In genomic region chrX:106680716-106681115, GRCh38 we compare ENCODE assay signal across 12 cellular contexts. TPM values are rescaled to one million over a fixed set of nuclear protein-coding genes. Genes with fewer than 3 reads are reported as not detected.
"Had no signal": no experiment of that assay in that cellular context is flagged by ENCODE, and none has a peak within 500 bp of the region (broad histone marks: within the 10 kb centered on the region; RNA-seq: fewer than 3 reads in every experiment).

No MANE protein-coding gene starts in this region.

- H3K4me1 Mint-ChIP-seq: H9 had no signal

- H3K4me3 Mint-ChIP-seq: GM23338, H9, HFFc6 had no signal

- H3K9me3 Mint-ChIP-seq: GM23338, HFFc6 had no signal

- ATAC-seq: GM23338, HCT116 had no signal

- H3K4me3 ChIP-seq: GM23248, GM23338, HAP-1 had no signal

- H3K9me3 ChIP-seq: HAP-1 had no signal

- H3K27ac ChIP-seq: GM23248 had no signal

- H3K27ac Mint-ChIP-seq: GM23338, H9, HFFc6 had no signal

- H3K4me2 ChIP-seq: GM23338 had no signal

- H3K9ac ChIP-seq: GM23248 had no signal

- FAIRE-seq: H1, H54 had no signal

- H3K36me3 ChIP-seq: HAP-1 had no signal

- H2AFZ ChIP-seq: GM23248, GM23338 had no signal

- DNase-seq: GM23248, GOT3, H7, H9, HCEC 1CT, HFFc6 had no signal

RNA-seq across cellular contexts. Expression of gene RNF128, which starts 45.8 kb away (rescaled TPM):
- total RNA-seq: H4 had no signal
